14 cellular contexts compared by ENCODE assay signal in the genomic region with DNA sequence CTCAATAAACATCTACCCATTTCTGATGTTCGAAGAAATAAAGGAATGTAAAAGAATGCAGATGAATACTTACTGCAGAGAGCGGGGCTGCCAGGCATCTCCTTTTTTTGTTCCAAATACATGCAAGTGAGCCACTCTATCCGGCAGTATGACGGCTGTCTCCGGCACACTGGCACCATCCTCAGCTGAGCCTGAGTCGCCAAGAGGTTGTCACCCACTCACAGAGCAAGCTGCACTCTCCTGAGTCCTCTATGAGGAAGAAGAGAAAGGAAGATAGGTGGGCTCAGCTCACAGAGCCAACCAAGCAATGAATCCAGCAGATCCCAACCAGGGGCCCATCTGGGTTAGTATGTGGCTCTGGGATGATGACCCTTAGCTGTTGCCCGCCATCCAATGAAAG.
A peak's percentile ranks its signal among the peaks of the same experiment; 100 is the strongest.
DNase-seq lines count a peak whose midpoint lies in the region; ATAC-seq and TF ChIP-seq lines count a peak whose summit lies in the region.
"Had no signal": no experiment of that assay in that cellular context is flagged by ENCODE, and none has a peak within 500 bp of the region (broad histone marks: within the 10 kb centered on the region; RNA-seq: fewer than 3 reads in every experiment).

No MANE protein-coding gene starts in this region.

- H3K27ac ChIP-seq in angular gyrus (ENCODE audit: low read depth, low read length) (peak overlapping the region; percentile 57), lung (ENCODE audit: low read depth in 1 of 2, low read length in 1 of 2) (peak overlapping the region; percentile 18 to 73), suprapubic skin (no peak overlapping the region)
- H3K27ac ChIP-seq: brain microvascular endothelial cell had no signal

- no peaks in the 10 kb centered on the region for H3K9me3 ChIP-seq in lung (ENCODE audit: control insufficient read depth in 2 of 2, insufficient read depth in 1 of 2, low read length in 1 of 2)
- H3K9me3 ChIP-seq in suprapubic skin, result no peaks in the 10 kb centered on the region

- H3K27me3 ChIP-seq in lung (ENCODE audit: control insufficient read depth, insufficient read depth) (no peaks in the 10 kb centered on the region), suprapubic skin (no peaks in the 10 kb centered on the region)
- H3K27me3 ChIP-seq: brain microvascular endothelial cell had no signal

- WGBS in lung, 2 donors, result 87 to 91% methylated on average over 7 of the region's 7 CpGs
- 87% methylated on average over 7 of the region's 7 CpGs for WGBS in suprapubic skin

- peak; percentile 11 for DNase-seq in activated T-cell treated with anti-CD3 and anti-CD28 coated beads, Interleukin-2, amount 50 U/mL, for 1 hour
- DNase-seq in activated T-cell treated with anti-CD3 and anti-CD28 coated beads, Interleukin-2, amount 50 U/mL, for 48 hours, result no peak
- DNase-seq in lung (ENCODE audit: low spot score) (no peak), suprapubic skin (ENCODE audit: low spot score in 2 of 2) (peak; percentile 41 to 47), OCI-M2 (lab: John Stamatoyannopoulos, UW; ENCODE audit: unreplicated experiment) (no peak), GOT3 (lab: John Stamatoyannopoulos, UW) (no peak)
- DNase-seq: brain microvascular endothelial cell, foreskin melanocyte, NCI-H2029 treated with DMSO at 0.1 percent for 48 hours, NCI-H82, RPMI8226 had no signal

- H3K4me3 ChIP-seq in lung, result no peak overlapping the region
- peak overlapping the region; percentile 12 for H3K4me3 ChIP-seq in suprapubic skin

- ATAC-seq in lung (ENCODE audit: insufficient read depth, low FRiP score) (no peak), HG03457 (IDR thresholded peaks at IDR 0.05; ENCODE audit: unreplicated experiment) (no peak)
- ATAC-seq: T-cell had no signal

- no peak for TF ChIP-seq POLR2A in suprapubic skin (IDR thresholded peaks at IDR 0.05)

- H3K36me3 ChIP-seq in lung (ENCODE audit: control insufficient read depth in 2 of 2, insufficient read depth in 2 of 2, low read length in 2 of 2) (peaks cover 15 to 53% of the 10 kb centered on the region in 2 donors), suprapubic skin (peaks cover 59% of the 10 kb centered on the region)
- H3K36me3 ChIP-seq: brain microvascular endothelial cell had no signal

- no peak for TF ChIP-seq EP300 in suprapubic skin (IDR thresholded peaks at IDR 0.05)

- H3K4me1 ChIP-seq in lung (ENCODE audit: control insufficient read depth in 2 of 2, insufficient read depth in 2 of 2, low read length in 2 of 2) (peaks cover 18 to 63% of the 10 kb centered on the region in 2 donors), suprapubic skin (peaks cover 95% of the 10 kb centered on the region)

- TF ChIP-seq CTCF in lung (IDR thresholded peaks at IDR 0.05; ENCODE audit: control extremely low read depth, extremely low read depth) (no peak), suprapubic skin (IDR thresholded peaks at IDR 0.05) (no peak)

Comparison
In these comparisons a context has a peak if more than half of its experiments do, and no peak if none do; other contexts are left out.
1. DNase-seq: peak in activated T-cell treated with anti-CD3 and anti-CD28 coated beads, Interleukin-2, amount 50 U/mL, for 1 hour (single experiment) and suprapubic skin (2 of 2); none in activated T-cell treated with anti-CD3 and anti-CD28 coated beads, Interleukin-2, amount 50 U/mL, for 48 hours (0 of 2), lung (single experiment), OCI-M2 (single experiment) and GOT3 (single experiment).